ENCODE assay signal across 8 cellular contexts in genomic region chr15:89416339-89417183, GRCh38.
DNase-seq lines count a peak whose midpoint lies in the region; ATAC-seq, FAIRE-seq and TF ChIP-seq lines count a peak whose summit lies in the region.

No MANE protein-coding gene starts in this region.

- WGBS in lung, 2 donors: 6 to 9% methylated on average over 47 of the region's 47 CpGs

- FAIRE-seq in GM18507 (lab: Jason Lieb, UNC): peak; percentile 93

- no peak overlapping the region for H3K4me3 ChIP-seq in lung

- in situ Hi-C loops in ACHN (cut with HindIII; ENCODE audit: low pct_ligation_motif_present, low pct_unique_long_range_greater_than_20kb, low sequenced_read_pairs): no loop called here

- H3K9me3 ChIP-seq in lung (ENCODE audit: control insufficient read depth in 2 of 2, insufficient read depth in 1 of 2, low read length in 1 of 2): peaks cover 0 to 9% of the 10 kb centered on the region in 2 donors

- ATAC-seq in HG02973 (IDR thresholded peaks at IDR 0.05; ENCODE audit: unreplicated experiment) (peak; percentile 85), lung (ENCODE audit: insufficient read depth, low FRiP score) (peak; percentile 82)
- ATAC-seq in activated CD4-positive, CD25-positive, alpha-beta regulatory T cell treated with anti-CD3 and anti-CD28 coated beads, Interleukin-2, amount 50 U/mL, for 24 hours: peak; percentile 73 to 83

- no peaks in the 10 kb centered on the region for H3K36me3 ChIP-seq in lung (ENCODE audit: control insufficient read depth in 2 of 2, insufficient read depth in 2 of 2, low read length in 2 of 2)

- H3K27ac ChIP-seq in lung (ENCODE audit: low read depth in 1 of 2, low read length in 1 of 2): no peak overlapping the region

- DNase-seq in ACHN: peak; percentile 78
- peak; percentile 78 for DNase-seq in GM18507 (ENCODE audit: extremely low spot score, insufficient read length, low read depth)
- DNase-seq in NCI-H345 treated with DMSO at 0.1 percent for 48 hours (lab: John Stamatoyannopoulos, UW; ENCODE audit: unreplicated experiment): peak; percentile 31
- peak; percentile 75 for DNase-seq in cerebellum (ENCODE audit: low spot score)
- peak; percentile 49 for DNase-seq in lung (ENCODE audit: low spot score)
- peak; percentile 66 for DNase-seq in stimulated activated CD8-positive, alpha-beta memory T cell treated with anti-CD3 and anti-CD28 coated beads, Interleukin-4, amount 100 ng/mL, for 24 hours (ENCODE audit: low read depth)

- TF ChIP-seq CTCF in lung (IDR thresholded peaks at IDR 0.05; ENCODE audit: control extremely low read depth, extremely low read depth): peak; percentile 3

- H3K27me3 ChIP-seq in lung (ENCODE audit: control insufficient read depth, insufficient read depth): peaks cover 14% of the 10 kb centered on the region

- peaks cover 0 to 5% of the 10 kb centered on the region in 2 donors for H3K4me1 ChIP-seq in lung (ENCODE audit: control insufficient read depth in 2 of 2, insufficient read depth in 2 of 2, low read length in 2 of 2)
